ENCODE assay signal across 28 cellular contexts in genomic region chr15:64285150-64285549, GRCh38.
"Had no signal": no experiment of that assay in that cellular context is flagged by ENCODE, and none has a peak within 500 bp of the region (broad histone marks: within the 10 kb centered on the region; RNA-seq: fewer than 3 reads in every experiment).

No MANE protein-coding gene starts in this region.

- H3K27ac ChIP-seq: lower lobe of right lung, neural progenitor cell, neutrophil, parathyroid adenoma, right atrium auricular region, skin epidermis, stomach, testis, thyroid gland, transverse colon, upper lobe of left lung had no signal

- H3K27ac Mint-ChIP-seq: mesothelial cell of epicardium; neural progenitor cell; stimulated activated naive B cell treated with anti-CD40 and anti-IgM and Interleukin-4, amounts not matched to agents 10 μg/mL and 1 μg/mL and 100 μg/mL, for 72 hours had no signal

- H3K27me3 ChIP-seq: left lung, neural progenitor cell, neutrophil, right atrium auricular region, stomach, testis, thyroid gland, transverse colon, upper lobe of left lung had no signal

- H3K4me3 Mint-ChIP-seq: mesothelial cell of epicardium, naive B cell, natural killer cell, nephron progenitor cell, neural progenitor cell had no signal

- H3K36me3 Mint-ChIP-seq: natural killer cell had no signal

- H3K9ac ChIP-seq: neural progenitor cell, parathyroid adenoma had no signal

- H2AFZ ChIP-seq: neural progenitor cell, parathyroid adenoma had no signal

- H3K4me1 ChIP-seq: parathyroid adenoma, right atrium auricular region, testis had no signal

- H3K36me3 ChIP-seq: left lung, lower lobe of right lung, neural progenitor cell, neutrophil, right atrium auricular region, stomach, thyroid gland, transverse colon, upper lobe of left lung had no signal

- H3K9me3 ChIP-seq: left lung, lower lobe of right lung, neutrophil, right atrium auricular region, stomach, testis, thyroid gland, transverse colon, upper lobe of left lung had no signal

- H3K4me3 ChIP-seq: left lung, lower lobe of right lung, neural progenitor cell, right atrium auricular region, skin epidermis, stomach, testis, thyroid gland, transverse colon, upper lobe of left lung had no signal

- H3K27me3 Mint-ChIP-seq: naive B cell; stimulated activated naive B cell treated with anti-CD40 and anti-IgM and Interleukin-4, amounts not matched to agents 10 μg/mL and 1 μg/mL and 100 μg/mL, for 72 hours had no signal

- H3K9me3 Mint-ChIP-seq: mesothelial cell of epicardium; naive B cell; natural killer cell; nephron progenitor cell; neural progenitor cell; stimulated activated naive B cell treated with anti-CD40 and anti-IgM and Interleukin-4, amounts not matched to agents 10 μg/mL and 1 μg/mL and 100 μg/mL, for 72 hours had no signal

- DNase-seq: hippocampal formation; kidney; left colon; left lung; lower lobe of right lung; mammary epithelial cell; naive B cell; natural killer cell; nephron progenitor cell; occipital lobe; stimulated activated CD4-positive, alpha-beta T cell treated with anti-CD3 and anti-CD28 coated beads, Interleukin-12 subunit alpha, Interleukin-12 subunit beta, amount 100 ng/mL, for 4 hours; stimulated activated CD4-positive, alpha-beta T cell treated with anti-CD3 and anti-CD28 coated beads, Interleukin-15, amount 100 ng/mL, for 24 hours; stimulated activated CD4-positive, alpha-beta T cell treated with anti-CD3 and anti-CD28 coated beads, Interleukin-2, amount 100 ng/mL, for 24 hours; stimulated activated CD4-positive, alpha-beta T cell treated with anti-CD3 and anti-CD28 coated beads, Interleukin-4, amount 100 ng/mL, for 1 hour; stimulated activated naive B cell treated with anti-CD40 and anti-IgM and Interleukin-4, amounts not matched to agents 10 μg/mL and 1 μg/mL and 100 μg/mL, for 72 hours; stimulated activated naive CD8-positive, alpha-beta T cell treated with anti-CD3 and anti-CD28 coated beads, Interleukin-15, Interleukin-2, amounts not matched to agents 100 U/mL and 50 U/mL, for 24 hours; stomach; testis; thyroid gland; transverse colon; upper lobe of left lung had no signal

- ATAC-seq: left colon; left lung; lower lobe of right lung; natural killer cell; sciatic nerve; stimulated activated naive B cell treated with anti-CD40 and anti-IgM and Interleukin-4, amounts not matched to agents 10 μg/mL and 1 μg/mL and 100 μg/mL, for 72 hours; stimulated activated naive CD8-positive, alpha-beta T cell treated with anti-CD3 and anti-CD28 coated beads, Interleukin-15, Interleukin-2, amounts not matched to agents 100 U/mL and 50 U/mL, for 24 hours had no signal
